ENCODE assay signal across 1 cellular context in genomic region chr17:64384253-64385186, GRCh38.
TF ChIP-seq lines count a peak whose summit lies in the region.

No MANE protein-coding gene starts in this region.

TF ChIP-seq in HepG2, 621 proteins besides CTCF, POLR2A, EP300 and RAD21 (continued from another document):
- TF ChIP-seq RERE (CRISPR knock-in tag; IDR thresholded peaks at IDR 0.05; ENCODE audit: low read depth) (0 out of 2 replicates have a peak, but pooled peaks have one; percentile 9), CBFB (CRISPR knock-in tag; IDR thresholded peaks at IDR 0.05) (no peak), ZNF674 (CRISPR knock-in tag; IDR thresholded peaks at IDR 0.05; ENCODE audit: low read depth) (no peak), ZNF7 (CRISPR knock-in tag; IDR thresholded peaks at IDR 0.05) (no peak), KDM3A (CRISPR knock-in tag; IDR thresholded peaks at IDR 0.05; ENCODE audit: low read depth) (no peak), ELF4 (CRISPR knock-in tag; IDR thresholded peaks at IDR 0.05; ENCODE audit: borderline replicate concordance) (no peak), SRSF1 (optimal IDR thresholded peaks at IDR 0.05; ENCODE audit: low read depth, low read length) (no peak), CSRNP1 (CRISPR knock-in tag; IDR thresholded peaks at IDR 0.05) (no peak), ZNF614 (CRISPR knock-in tag; IDR thresholded peaks at IDR 0.05; ENCODE audit: borderline replicate concordance) (no peak), ZNF558 (CRISPR knock-in tag; IDR thresholded peaks at IDR 0.05; ENCODE audit: borderline replicate concordance) (no peak; the same call in 1 of the 2 replicates), SATB2 (CRISPR knock-in tag; IDR thresholded peaks at IDR 0.05) (no peak), KLF15 (CRISPR knock-in tag; IDR thresholded peaks at IDR 0.05; ENCODE audit: borderline replicate concordance) (no peak), ZNF570 (CRISPR knock-in tag; IDR thresholded peaks at IDR 0.05; ENCODE audit: borderline replicate concordance) (no peak), ARNT2 (CRISPR knock-in tag; IDR thresholded peaks at IDR 0.05; ENCODE audit: low read depth) (no peak), MED13 (CRISPR knock-in tag; IDR thresholded peaks at IDR 0.05) (no peak), ZNF207 (IDR thresholded peaks at IDR 0.05; ENCODE audit: borderline replicate concordance) (no peak), YEATS2 (CRISPR knock-in tag; IDR thresholded peaks at IDR 0.05; ENCODE audit: borderline replicate concordance) (no peak), NKX3-1 (CRISPR knock-in tag; IDR thresholded peaks at IDR 0.05) (no peak), AGO1 (IDR thresholded peaks at IDR 0.05; ENCODE audit: low read depth, low read length, poor library complexity, severe bottlenecking) (no peak), ZNF580 (CRISPR knock-in tag; IDR thresholded peaks at IDR 0.05; ENCODE audit: borderline replicate concordance, low read depth) (0 out of 2 replicates have a peak, but pooled peaks have one; percentile 1), ZNF33B (CRISPR knock-in tag; IDR thresholded peaks at IDR 0.05) (no peak), CHCHD3 (CRISPR knock-in tag; IDR thresholded peaks at IDR 0.05) (no peak), ZNF496 (CRISPR knock-in tag; IDR thresholded peaks at IDR 0.05; ENCODE audit: insufficient replicate concordance) (no peak), ZNF644 (CRISPR knock-in tag; IDR thresholded peaks at IDR 0.05; ENCODE audit: low read depth) (no peak), PAF1 (CRISPR knock-in tag; IDR thresholded peaks at IDR 0.05) (no peak), ZNF292 (CRISPR knock-in tag; IDR thresholded peaks at IDR 0.05; ENCODE audit: borderline replicate concordance, low read depth) (no peak), NR2F6 (IDR thresholded peaks at IDR 0.05) (no peak), NR2F6 (CRISPR knock-in tag; IDR thresholded peaks at IDR 0.05) (peak; percentile 30; the same call in 1 of the 2 replicates), BRF2 (CRISPR knock-in tag; IDR thresholded peaks at IDR 0.05) (no peak), ARID2 (CRISPR knock-in tag; IDR thresholded peaks at IDR 0.05; ENCODE audit: borderline replicate concordance) (peak; percentile 41; the same call in 1 of the 2 replicates), TEAD3 (CRISPR knock-in tag; optimal IDR thresholded peaks at IDR 0.05; ENCODE audit: borderline replicate concordance) (peak; percentile 24), HNRNPK (IDR thresholded peaks at IDR 0.05; ENCODE audit: low read depth, low read length, poor library complexity, severe bottlenecking) (no peak), MYC (CRISPR knock-in tag; IDR thresholded peaks at IDR 0.05; ENCODE audit: borderline replicate concordance) (no peak), SOX5 (CRISPR knock-in tag; IDR thresholded peaks at IDR 0.05; ENCODE audit: borderline replicate concordance) (peak; percentile 47; the same call in 1 of the 2 replicates), SP1 (IDR thresholded peaks at IDR 0.05) (no peak), SP1 (CRISPR knock-in tag; IDR thresholded peaks at IDR 0.05) (no peak), FOSL1 (CRISPR knock-in tag; IDR thresholded peaks at IDR 0.05; ENCODE audit: borderline replicate concordance) (no peak), CCDC6 (CRISPR knock-in tag; IDR thresholded peaks at IDR 0.05) (0 out of 2 replicates have a peak, but pooled peaks have one; percentile 0), ZNF34 (CRISPR knock-in tag; IDR thresholded peaks at IDR 0.05; ENCODE audit: borderline replicate concordance) (peak; percentile 38; the same call in 1 of the 2 replicates), ZNF816 (CRISPR knock-in tag; IDR thresholded peaks at IDR 0.05; ENCODE audit: borderline replicate concordance) (no peak), HOXA5 (CRISPR knock-in tag; IDR thresholded peaks at IDR 0.05) (no peak), GFI1 (CRISPR knock-in tag; IDR thresholded peaks at IDR 0.05; ENCODE audit: borderline replicate concordance) (peak; percentile 63), ZSCAN9 (CRISPR knock-in tag; IDR thresholded peaks at IDR 0.05; ENCODE audit: borderline replicate concordance) (no peak), ELK4 (CRISPR knock-in tag; IDR thresholded peaks at IDR 0.05; ENCODE audit: borderline replicate concordance) (no peak), ATF4 (CRISPR knock-in tag; IDR thresholded peaks at IDR 0.05) (0 out of 4 replicates have a peak, but pooled peaks of 1 of the 2 experiments have one; percentile 37), KDM4B (CRISPR knock-in tag; IDR thresholded peaks at IDR 0.05) (no peak; the same call in 1 of the 2 replicates), SCMH1 (CRISPR knock-in tag; IDR thresholded peaks at IDR 0.05; ENCODE audit: borderline replicate concordance) (no peak)
- TF ChIP-seq, protein P1, sequence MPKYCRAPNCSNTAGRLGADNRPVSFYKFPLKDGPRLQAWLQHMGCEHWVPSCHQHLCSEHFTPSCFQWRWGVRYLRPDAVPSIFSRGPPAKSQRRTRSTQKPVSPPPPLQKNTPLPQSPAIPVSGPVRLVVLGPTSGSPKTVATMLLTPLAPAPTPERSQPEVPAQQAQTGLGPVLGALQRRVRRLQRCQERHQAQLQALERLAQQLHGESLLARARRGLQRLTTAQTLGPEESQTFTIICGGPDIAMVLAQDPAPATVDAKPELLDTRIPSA (CRISPR knock-in tag; IDR thresholded peaks at IDR 0.05; ENCODE audit: borderline replicate concordance): no peak
- TF ChIP-seq, protein P2, sequence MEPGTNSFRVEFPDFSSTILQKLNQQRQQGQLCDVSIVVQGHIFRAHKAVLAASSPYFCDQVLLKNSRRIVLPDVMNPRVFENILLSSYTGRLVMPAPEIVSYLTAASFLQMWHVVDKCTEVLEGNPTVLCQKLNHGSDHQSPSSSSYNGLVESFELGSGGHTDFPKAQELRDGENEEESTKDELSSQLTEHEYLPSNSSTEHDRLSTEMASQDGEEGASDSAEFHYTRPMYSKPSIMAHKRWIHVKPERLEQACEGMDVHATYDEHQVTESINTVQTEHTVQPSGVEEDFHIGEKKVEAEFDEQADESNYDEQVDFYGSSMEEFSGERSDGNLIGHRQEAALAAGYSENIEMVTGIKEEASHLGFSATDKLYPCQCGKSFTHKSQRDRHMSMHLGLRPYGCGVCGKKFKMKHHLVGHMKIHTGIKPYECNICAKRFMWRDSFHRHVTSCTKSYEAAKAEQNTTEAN (CRISPR knock-in tag; conservative IDR thresholded peaks at IDR 0.05): no peak
- TF ChIP-seq, protein P3, sequence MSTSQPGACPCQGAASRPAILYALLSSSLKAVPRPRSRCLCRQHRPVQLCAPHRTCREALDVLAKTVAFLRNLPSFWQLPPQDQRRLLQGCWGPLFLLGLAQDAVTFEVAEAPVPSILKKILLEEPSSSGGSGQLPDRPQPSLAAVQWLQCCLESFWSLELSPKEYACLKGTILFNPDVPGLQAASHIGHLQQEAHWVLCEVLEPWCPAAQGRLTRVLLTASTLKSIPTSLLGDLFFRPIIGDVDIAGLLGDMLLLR (CRISPR knock-in tag; IDR thresholded peaks at IDR 0.05): no peak
- TF ChIP-seq, protein P4, sequence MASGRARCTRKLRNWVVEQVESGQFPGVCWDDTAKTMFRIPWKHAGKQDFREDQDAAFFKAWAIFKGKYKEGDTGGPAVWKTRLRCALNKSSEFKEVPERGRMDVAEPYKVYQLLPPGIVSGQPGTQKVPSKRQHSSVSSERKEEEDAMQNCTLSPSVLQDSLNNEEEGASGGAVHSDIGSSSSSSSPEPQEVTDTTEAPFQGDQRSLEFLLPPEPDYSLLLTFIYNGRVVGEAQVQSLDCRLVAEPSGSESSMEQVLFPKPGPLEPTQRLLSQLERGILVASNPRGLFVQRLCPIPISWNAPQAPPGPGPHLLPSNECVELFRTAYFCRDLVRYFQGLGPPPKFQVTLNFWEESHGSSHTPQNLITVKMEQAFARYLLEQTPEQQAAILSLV (CRISPR knock-in tag; IDR thresholded peaks at IDR 0.05; ENCODE audit: borderline replicate concordance): no peak; the same call in 1 of the 2 replicates
